2 cellular contexts compared by ENCODE assay signal in genomic region chr16:57041182-57042156, GRCh38.
TF ChIP-seq lines count a peak whose summit lies in the region.

No MANE protein-coding gene starts in this region.

TF ChIP-seq in liver, 16 proteins besides CTCF, POLR2A, EP300 and RAD21:
- TF ChIP-seq JUND (IDR thresholded peaks at IDR 0.05) (no peak), TAF1 (conservative IDR thresholded peaks at IDR 0.05) (no peak), REST (IDR thresholded peaks at IDR 0.05) (no peak), FOXA1 (IDR thresholded peaks at IDR 0.05) (no peak), FOXA2 (IDR thresholded peaks at IDR 0.05) (no peak), NR2F2 (IDR thresholded peaks at IDR 0.05) (no peak), GABPA (IDR thresholded peaks at IDR 0.05 in 1 of 2, conservative IDR thresholded peaks at IDR 0.05 in 1 of 2) (no peak), RXRA (IDR thresholded peaks at IDR 0.05) (no peak), ATF3 (IDR thresholded peaks at IDR 0.05) (no peak), YY1 (IDR thresholded peaks at IDR 0.05) (no peak), EGR1 (IDR thresholded peaks at IDR 0.05; ENCODE audit: low read depth in 2 of 2) (no peak), MAX (IDR thresholded peaks at IDR 0.05) (no peak), HNF4G (IDR thresholded peaks at IDR 0.05) (no peak), HNF4A (conservative IDR thresholded peaks at IDR 0.05) (no peak), SP1 (IDR thresholded peaks at IDR 0.05) (no peak)

TF ChIP-seq in HepG2, 621 proteins besides CTCF, POLR2A, EP300 and RAD21:
- TF ChIP-seq ZNF670 (CRISPR knock-in tag; IDR thresholded peaks at IDR 0.05; ENCODE audit: borderline replicate concordance) (no peak), ZFP36 (IDR thresholded peaks at IDR 0.05; ENCODE audit: borderline replicate concordance, low read depth, low read length, partially characterized antibody) (no peak), PRDM10 (CRISPR knock-in tag; IDR thresholded peaks at IDR 0.05; ENCODE audit: low read depth) (no peak), AGO2 (optimal IDR thresholded peaks at IDR 0.05; ENCODE audit: low read depth, low read length) (no peak), ZNF674 (CRISPR knock-in tag; IDR thresholded peaks at IDR 0.05; ENCODE audit: low read depth) (no peak), ZNF687 (CRISPR knock-in tag; IDR thresholded peaks at IDR 0.05) (no peak), ASH2L (IDR thresholded peaks at IDR 0.05; ENCODE audit: insufficient read length, low read depth, low read length) (no peak), TEAD3 (CRISPR knock-in tag; optimal IDR thresholded peaks at IDR 0.05; ENCODE audit: borderline replicate concordance) (no peak), HOXD1 (CRISPR knock-in tag; IDR thresholded peaks at IDR 0.05) (no peak), AKNA (CRISPR knock-in tag; IDR thresholded peaks at IDR 0.05; ENCODE audit: borderline replicate concordance) (no peak)
